Comparison of ENCODE assay signal across 1 cellular context in the genomic region with DNA sequence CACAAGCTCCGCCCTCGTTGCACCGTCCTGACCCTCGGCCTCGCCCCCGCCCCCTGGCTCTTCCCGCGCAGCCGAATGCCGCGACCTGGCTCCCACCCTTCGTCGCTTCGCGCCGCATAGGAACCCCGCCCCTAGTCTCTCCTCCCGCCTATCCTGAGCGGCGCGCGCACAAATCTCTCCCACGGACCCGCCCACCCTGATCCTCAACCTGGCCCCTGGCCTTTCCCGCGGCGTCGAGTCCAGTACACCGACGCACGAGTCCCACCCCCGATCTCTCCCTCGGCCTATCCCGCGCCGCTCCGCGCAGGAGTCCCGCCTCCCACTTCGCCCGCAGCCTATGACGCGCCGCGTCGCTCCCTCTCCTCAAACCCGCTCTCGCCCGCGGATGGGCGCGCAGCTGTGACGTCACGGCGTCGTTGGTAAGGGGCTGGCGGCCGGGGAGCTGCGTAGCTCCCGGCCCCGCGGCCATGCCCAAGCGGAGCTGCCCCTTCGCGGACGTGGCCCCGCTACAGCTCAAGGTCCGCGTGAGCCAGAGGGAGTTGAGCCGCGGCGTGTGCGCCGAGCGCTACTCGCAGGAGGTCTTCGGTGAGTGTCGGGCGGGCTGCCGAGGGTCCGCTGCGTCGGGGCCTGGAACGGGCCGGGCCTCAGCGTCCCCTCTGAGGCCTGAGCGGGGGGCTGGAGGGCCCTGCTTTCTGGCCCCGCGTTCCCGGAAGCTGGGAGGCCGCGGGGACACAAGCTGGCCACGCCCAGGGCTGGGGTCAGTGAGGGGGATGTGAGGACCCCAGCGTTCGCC.
TF ChIP-seq lines count a peak whose summit lies in the region.

A gene with protein sequence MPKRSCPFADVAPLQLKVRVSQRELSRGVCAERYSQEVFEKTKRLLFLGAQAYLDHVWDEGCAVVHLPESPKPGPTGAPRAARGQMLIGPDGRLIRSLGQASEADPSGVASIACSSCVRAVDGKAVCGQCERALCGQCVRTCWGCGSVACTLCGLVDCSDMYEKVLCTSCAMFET (plus strand): TSS at position 413 of the 793 bp plus-strand sequence. CDS start 55 bp downstream, at position 468.

TF ChIP-seq in HEK293, 187 proteins besides CTCF, POLR2A, EP300 and RAD21 (continued from another document and continues in another):
- TF ChIP-seq ZNF518A (tag by site-specific recombination; conservative IDR thresholded peaks at IDR 0.05; ENCODE audit: low read depth) (no peak), ZNF701 (tag by site-specific recombination; IDR thresholded peaks at IDR 0.05) (no peak), ZEB2 (tag by site-specific recombination; IDR thresholded peaks at IDR 0.05) (peak; percentile 78), ZNF544 (tag by site-specific recombination; IDR thresholded peaks at IDR 0.05) (no peak), KLF16 (tag by site-specific recombination; IDR thresholded peaks at IDR 0.05) (peak; percentile 54), ZSCAN18 (tag by site-specific recombination; IDR thresholded peaks at IDR 0.05) (no peak), ZNF266 (tag by site-specific recombination; IDR thresholded peaks at IDR 0.05; ENCODE audit: low read depth) (no peak), ZNF433 (tag by site-specific recombination; IDR thresholded peaks at IDR 0.05; ENCODE audit: low read depth) (no peak), HOXD13 (CRISPR knock-in tag; IDR thresholded peaks at IDR 0.05; ENCODE audit: borderline replicate concordance) (no peak), ZNF792 (tag by site-specific recombination; IDR thresholded peaks at IDR 0.05) (0 out of 2 replicates have a peak, but pooled peaks have one; percentile 44), ZNF521 (tag by site-specific recombination; IDR thresholded peaks at IDR 0.05) (no peak), SP3 (tag by site-specific recombination; IDR thresholded peaks at IDR 0.05) (peak; percentile 96), HIC1 (tag by site-specific recombination; IDR thresholded peaks at IDR 0.05) (peak; percentile 94), BCL11B (tag by site-specific recombination; IDR thresholded peaks at IDR 0.05; ENCODE audit: low read depth) (peak; percentile 97), EGR2 (tag by site-specific recombination; IDR thresholded peaks at IDR 0.05; ENCODE audit: low read depth) (peak; percentile 95)
- TF ChIP-seq, protein P1, sequence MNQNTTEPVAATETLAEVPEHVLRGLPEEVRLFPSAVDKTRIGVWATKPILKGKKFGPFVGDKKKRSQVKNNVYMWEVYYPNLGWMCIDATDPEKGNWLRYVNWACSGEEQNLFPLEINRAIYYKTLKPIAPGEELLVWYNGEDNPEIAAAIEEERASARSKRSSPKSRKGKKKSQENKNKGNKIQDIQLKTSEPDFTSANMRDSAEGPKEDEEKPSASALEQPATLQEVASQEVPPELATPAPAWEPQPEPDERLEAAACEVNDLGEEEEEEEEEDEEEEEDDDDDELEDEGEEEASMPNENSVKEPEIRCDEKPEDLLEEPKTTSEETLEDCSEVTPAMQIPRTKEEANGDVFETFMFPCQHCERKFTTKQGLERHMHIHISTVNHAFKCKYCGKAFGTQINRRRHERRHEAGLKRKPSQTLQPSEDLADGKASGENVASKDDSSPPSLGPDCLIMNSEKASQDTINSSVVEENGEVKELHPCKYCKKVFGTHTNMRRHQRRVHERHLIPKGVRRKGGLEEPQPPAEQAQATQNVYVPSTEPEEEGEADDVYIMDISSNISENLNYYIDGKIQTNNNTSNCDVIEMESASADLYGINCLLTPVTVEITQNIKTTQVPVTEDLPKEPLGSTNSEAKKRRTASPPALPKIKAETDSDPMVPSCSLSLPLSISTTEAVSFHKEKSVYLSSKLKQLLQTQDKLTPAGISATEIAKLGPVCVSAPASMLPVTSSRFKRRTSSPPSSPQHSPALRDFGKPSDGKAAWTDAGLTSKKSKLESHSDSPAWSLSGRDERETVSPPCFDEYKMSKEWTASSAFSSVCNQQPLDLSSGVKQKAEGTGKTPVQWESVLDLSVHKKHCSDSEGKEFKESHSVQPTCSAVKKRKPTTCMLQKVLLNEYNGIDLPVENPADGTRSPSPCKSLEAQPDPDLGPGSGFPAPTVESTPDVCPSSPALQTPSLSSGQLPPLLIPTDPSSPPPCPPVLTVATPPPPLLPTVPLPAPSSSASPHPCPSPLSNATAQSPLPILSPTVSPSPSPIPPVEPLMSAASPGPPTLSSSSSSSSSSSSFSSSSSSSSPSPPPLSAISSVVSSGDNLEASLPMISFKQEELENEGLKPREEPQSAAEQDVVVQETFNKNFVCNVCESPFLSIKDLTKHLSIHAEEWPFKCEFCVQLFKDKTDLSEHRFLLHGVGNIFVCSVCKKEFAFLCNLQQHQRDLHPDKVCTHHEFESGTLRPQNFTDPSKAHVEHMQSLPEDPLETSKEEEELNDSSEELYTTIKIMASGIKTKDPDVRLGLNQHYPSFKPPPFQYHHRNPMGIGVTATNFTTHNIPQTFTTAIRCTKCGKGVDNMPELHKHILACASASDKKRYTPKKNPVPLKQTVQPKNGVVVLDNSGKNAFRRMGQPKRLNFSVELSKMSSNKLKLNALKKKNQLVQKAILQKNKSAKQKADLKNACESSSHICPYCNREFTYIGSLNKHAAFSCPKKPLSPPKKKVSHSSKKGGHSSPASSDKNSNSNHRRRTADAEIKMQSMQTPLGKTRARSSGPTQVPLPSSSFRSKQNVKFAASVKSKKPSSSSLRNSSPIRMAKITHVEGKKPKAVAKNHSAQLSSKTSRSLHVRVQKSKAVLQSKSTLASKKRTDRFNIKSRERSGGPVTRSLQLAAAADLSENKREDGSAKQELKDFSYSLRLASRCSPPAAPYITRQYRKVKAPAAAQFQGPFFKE (tag by site-specific recombination; IDR thresholded peaks at IDR 0.05; ENCODE audit: borderline replicate concordance) = no peak
- TF ChIP-seq, protein P2, sequence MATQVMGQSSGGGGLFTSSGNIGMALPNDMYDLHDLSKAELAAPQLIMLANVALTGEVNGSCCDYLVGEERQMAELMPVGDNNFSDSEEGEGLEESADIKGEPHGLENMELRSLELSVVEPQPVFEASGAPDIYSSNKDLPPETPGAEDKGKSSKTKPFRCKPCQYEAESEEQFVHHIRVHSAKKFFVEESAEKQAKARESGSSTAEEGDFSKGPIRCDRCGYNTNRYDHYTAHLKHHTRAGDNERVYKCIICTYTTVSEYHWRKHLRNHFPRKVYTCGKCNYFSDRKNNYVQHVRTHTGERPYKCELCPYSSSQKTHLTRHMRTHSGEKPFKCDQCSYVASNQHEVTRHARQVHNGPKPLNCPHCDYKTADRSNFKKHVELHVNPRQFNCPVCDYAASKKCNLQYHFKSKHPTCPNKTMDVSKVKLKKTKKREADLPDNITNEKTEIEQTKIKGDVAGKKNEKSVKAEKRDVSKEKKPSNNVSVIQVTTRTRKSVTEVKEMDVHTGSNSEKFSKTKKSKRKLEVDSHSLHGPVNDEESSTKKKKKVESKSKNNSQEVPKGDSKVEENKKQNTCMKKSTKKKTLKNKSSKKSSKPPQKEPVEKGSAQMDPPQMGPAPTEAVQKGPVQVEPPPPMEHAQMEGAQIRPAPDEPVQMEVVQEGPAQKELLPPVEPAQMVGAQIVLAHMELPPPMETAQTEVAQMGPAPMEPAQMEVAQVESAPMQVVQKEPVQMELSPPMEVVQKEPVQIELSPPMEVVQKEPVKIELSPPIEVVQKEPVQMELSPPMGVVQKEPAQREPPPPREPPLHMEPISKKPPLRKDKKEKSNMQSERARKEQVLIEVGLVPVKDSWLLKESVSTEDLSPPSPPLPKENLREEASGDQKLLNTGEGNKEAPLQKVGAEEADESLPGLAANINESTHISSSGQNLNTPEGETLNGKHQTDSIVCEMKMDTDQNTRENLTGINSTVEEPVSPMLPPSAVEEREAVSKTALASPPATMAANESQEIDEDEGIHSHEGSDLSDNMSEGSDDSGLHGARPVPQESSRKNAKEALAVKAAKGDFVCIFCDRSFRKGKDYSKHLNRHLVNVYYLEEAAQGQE (tag by site-specific recombination; IDR thresholded peaks at IDR 0.05) = peak; percentile 37; the same call in 1 of the 2 replicates
- TF ChIP-seq, protein P3, sequence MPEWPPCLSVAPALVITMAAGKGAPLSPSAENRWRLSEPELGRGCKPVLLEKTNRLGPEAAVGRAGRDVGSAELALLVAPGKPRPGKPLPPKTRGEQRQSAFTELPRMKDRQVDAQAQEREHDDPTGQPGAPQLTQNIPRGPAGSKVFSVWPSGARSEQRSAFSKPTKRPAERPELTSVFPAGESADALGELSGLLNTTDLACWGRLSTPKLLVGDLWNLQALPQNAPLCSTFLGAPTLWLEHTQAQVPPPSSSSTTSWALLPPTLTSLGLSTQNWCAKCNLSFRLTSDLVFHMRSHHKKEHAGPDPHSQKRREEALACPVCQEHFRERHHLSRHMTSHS (tag by site-specific recombination; IDR thresholded peaks at IDR 0.05) = no peak
- TF ChIP-seq, protein P4, sequence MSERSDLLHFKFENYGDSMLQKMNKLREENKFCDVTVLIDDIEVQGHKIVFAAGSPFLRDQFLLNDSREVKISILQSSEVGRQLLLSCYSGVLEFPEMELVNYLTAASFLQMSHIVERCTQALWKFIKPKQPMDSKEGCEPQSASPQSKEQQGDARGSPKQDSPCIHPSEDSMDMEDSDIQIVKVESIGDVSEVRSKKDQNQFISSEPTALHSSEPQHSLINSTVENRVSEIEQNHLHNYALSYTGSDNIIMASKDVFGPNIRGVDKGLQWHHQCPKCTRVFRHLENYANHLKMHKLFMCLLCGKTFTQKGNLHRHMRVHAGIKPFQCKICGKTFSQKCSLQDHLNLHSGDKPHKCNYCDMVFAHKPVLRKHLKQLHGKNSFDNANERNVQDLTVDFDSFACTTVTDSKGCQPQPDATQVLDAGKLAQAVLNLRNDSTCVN (tag by site-specific recombination; optimal IDR thresholded peaks at IDR 0.05) = peak; percentile 99
- TF ChIP-seq, protein P5, sequence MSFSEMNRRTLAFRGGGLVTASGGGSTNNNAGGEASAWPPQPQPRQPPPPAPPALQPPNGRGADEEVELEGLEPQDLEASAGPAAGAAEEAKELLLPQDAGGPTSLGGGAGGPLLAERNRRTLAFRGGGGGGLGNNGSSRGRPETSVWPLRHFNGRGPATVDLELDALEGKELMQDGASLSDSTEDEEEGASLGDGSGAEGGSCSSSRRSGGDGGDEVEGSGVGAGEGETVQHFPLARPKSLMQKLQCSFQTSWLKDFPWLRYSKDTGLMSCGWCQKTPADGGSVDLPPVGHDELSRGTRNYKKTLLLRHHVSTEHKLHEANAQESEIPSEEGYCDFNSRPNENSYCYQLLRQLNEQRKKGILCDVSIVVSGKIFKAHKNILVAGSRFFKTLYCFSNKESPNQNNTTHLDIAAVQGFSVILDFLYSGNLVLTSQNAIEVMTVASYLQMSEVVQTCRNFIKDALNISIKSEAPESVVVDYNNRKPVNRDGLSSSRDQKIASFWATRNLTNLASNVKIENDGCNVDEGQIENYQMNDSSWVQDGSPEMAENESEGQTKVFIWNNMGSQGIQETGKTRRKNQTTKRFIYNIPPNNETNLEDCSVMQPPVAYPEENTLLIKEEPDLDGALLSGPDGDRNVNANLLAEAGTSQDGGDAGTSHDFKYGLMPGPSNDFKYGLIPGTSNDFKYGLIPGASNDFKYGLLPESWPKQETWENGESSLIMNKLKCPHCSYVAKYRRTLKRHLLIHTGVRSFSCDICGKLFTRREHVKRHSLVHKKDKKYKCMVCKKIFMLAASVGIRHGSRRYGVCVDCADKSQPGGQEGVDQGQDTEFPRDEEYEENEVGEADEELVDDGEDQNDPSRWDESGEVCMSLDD (tag by site-specific recombination; IDR thresholded peaks at IDR 0.05) = peak; percentile 88; the same call in 1 of the 2 replicates
